Comparison of ENCODE assay signal across 8 cellular contexts in the genomic region with DNA sequence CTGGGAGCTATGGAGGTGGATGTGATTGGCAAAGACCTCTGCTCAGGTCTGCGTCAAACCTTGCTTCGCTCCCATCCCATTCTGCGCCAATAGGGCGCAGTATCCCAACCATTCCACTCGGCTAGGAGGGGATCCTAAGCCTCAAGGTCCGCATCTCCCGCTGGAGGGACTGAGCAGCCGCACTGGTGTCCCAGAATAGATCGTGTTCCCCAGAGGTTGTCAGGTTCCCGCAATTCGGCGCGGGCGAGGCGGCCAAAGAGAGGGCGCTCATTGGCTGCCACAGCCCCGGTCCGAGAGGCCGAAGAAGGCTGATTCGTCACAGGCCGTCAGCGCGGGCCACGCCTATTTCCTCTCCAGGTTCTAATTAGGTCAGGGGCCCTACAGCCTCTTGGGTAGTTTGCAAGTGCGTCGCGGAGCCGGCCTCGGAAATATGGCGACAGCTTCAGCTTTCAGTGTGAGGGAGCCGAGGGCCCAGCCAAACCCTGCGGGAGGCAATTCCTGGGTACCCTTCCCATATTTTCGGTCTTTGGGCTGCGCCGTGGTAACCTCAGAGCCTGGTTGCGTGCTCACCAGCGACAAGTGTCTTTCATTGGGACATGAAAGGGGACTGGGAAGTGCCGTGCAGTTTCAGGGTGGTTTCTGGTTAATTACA. TPM values are rescaled to one million over a fixed set of nuclear protein-coding genes. Genes with fewer than 3 reads are reported as not detected.
DNase-seq lines count a peak whose midpoint lies in the region; ATAC-seq and TF ChIP-seq lines count a peak whose summit lies in the region.

No MANE protein-coding gene starts in this region.

- no peaks in the 10 kb centered on the region for H3K79me2 ChIP-seq in SK-N-SH (ENCODE audit: insufficient read depth)

- 0% methylated on average over 17 of the region's 38 CpGs for WGBS in SK-N-SH (ENCODE audit: low lambda C conversion rate)

- H3K9ac ChIP-seq in SK-N-SH, result peak overlapping the region; percentile 81

- H2AFZ ChIP-seq in SK-N-SH (ENCODE audit: low read depth), result peak overlapping the region; percentile 100

- H3K9me3 ChIP-seq in SK-N-SH (no peaks in the 10 kb centered on the region), thoracic aorta (no peaks in the 10 kb centered on the region)

- H3K4me3 ChIP-seq in SK-N-SH (ENCODE audit: low read depth in 2 of 2, low read length in 1 of 2) (peak overlapping the region; percentile 67 to 83), thoracic aorta (peak overlapping the region; percentile 98)

- H3K9me3 Mint-ChIP-seq in IgD-negative memory B cell, result peaks cover 3 to 4% (median 4%) of the 10 kb centered on the region in 3 donors
- peaks cover 5% of the 10 kb centered on the region for H3K9me3 Mint-ChIP-seq in activated naive CD4-positive, alpha-beta T cell treated with anti-CD3 and anti-CD28 coated beads, Interleukin-2, amount 50 U/mL, for 24 hours
- peaks cover 11% of the 10 kb centered on the region for H3K9me3 Mint-ChIP-seq in glutamatergic neuron (ENCODE audit: unreplicated experiment)
- peaks cover 4% of the 10 kb centered on the region for H3K9me3 Mint-ChIP-seq in osteocyte (ENCODE audit: unreplicated experiment)

- POLR2A ChIA-PET in SK-N-SH (lab: Yijun Ruan, JAX), result interaction anchor here (0.6 to 1.2 kb wide), 3 partner anchors 13 to 92 kb away, joined by 3 read pairs; a partner anchor contains a TSS

- TF ChIP-seq EP300 in SK-N-SH (IDR thresholded peaks at IDR 0.05; ENCODE audit: borderline replicate concordance in 1 of 2, low read depth in 1 of 2, low read length in 1 of 2), result no peak

- H3K36me3 ChIP-seq in SK-N-SH (replicated peaks in 1 of 2; ENCODE audit: control insufficient read depth in 1 of 2, insufficient read depth in 2 of 2, low read length in 1 of 2) (no peaks in the 10 kb centered on the region), thoracic aorta (no peaks in the 10 kb centered on the region)

- H3K27me3 Mint-ChIP-seq in IgD-negative memory B cell (no peaks in the 10 kb centered on the region), glutamatergic neuron (ENCODE audit: unreplicated experiment) (peaks cover 5% of the 10 kb centered on the region), osteocyte (ENCODE audit: unreplicated experiment) (peaks cover 38% of the 10 kb centered on the region)
- H3K27me3 Mint-ChIP-seq in activated naive CD4-positive, alpha-beta T cell treated with anti-CD3 and anti-CD28 coated beads, Interleukin-2, amount 50 U/mL, for 24 hours, result peaks cover 1% of the 10 kb centered on the region

- H3K4me1 Mint-ChIP-seq in IgD-negative memory B cell, result peaks cover 4 to 21% (median 6%) of the 10 kb centered on the region in 3 donors
- peaks cover 52% of the 10 kb centered on the region for H3K4me1 Mint-ChIP-seq in activated naive CD4-positive, alpha-beta T cell treated with anti-CD3 and anti-CD28 coated beads, Interleukin-2, amount 50 U/mL, for 24 hours
- no peaks in the 10 kb centered on the region for H3K4me1 Mint-ChIP-seq in glutamatergic neuron (ENCODE audit: low read depth, unreplicated experiment)
- H3K4me1 Mint-ChIP-seq in osteocyte (ENCODE audit: unreplicated experiment), result peaks cover 11% of the 10 kb centered on the region

- peak; percentile 96 for DNase-seq in DMS153 (lab: John Stamatoyannopoulos, UW)
- peak; percentile 91 for DNase-seq in SK-N-SH
- DNase-seq in glutamatergic neuron, result peak; percentile 96
- DNase-seq in osteocyte (ENCODE audit: extremely low spot score, unreplicated experiment), result peak; percentile 89
- DNase-seq in thoracic aorta (ENCODE audit: low spot score), result peak; percentile 97

- no peaks in the 10 kb centered on the region for H3K36me3 Mint-ChIP-seq in IgD-negative memory B cell
- H3K36me3 Mint-ChIP-seq in activated naive CD4-positive, alpha-beta T cell treated with anti-CD3 and anti-CD28 coated beads, Interleukin-2, amount 50 U/mL, for 24 hours, result peaks cover 21% of the 10 kb centered on the region
- peaks cover 17% of the 10 kb centered on the region for H3K36me3 Mint-ChIP-seq in glutamatergic neuron (ENCODE audit: unreplicated experiment)
- no peaks in the 10 kb centered on the region for H3K36me3 Mint-ChIP-seq in osteocyte (ENCODE audit: unreplicated experiment)

- peaks cover 19% of the 10 kb centered on the region for H3F3A ChIP-seq in SK-N-SH (replicated peaks; ENCODE audit: insufficient read depth)

- H3K27ac ChIP-seq in SK-N-SH (ENCODE audit: low read depth in 2 of 2, low read length in 1 of 2) (peak overlapping the region; percentile 64 to 96), thoracic aorta (peak overlapping the region; percentile 98 to 99)

- peaks cover 7 to 19% of the 10 kb centered on the region in 2 experiments for H3K4me1 ChIP-seq in SK-N-SH (ENCODE audit: control insufficient read depth in 1 of 2, insufficient read depth in 2 of 2, low read depth in 1 of 2, low read length in 1 of 2)
- H3K4me1 ChIP-seq in thoracic aorta (ENCODE audit: control insufficient read depth in 1 of 2, low read depth in 2 of 2), result peaks cover 0 to 13% of the 10 kb centered on the region in 2 donors

- H3K27ac Mint-ChIP-seq in IgD-negative memory B cell, result peak overlapping the region; percentile 76 to 98 (median 91)
- H3K27ac Mint-ChIP-seq in activated naive CD4-positive, alpha-beta T cell treated with anti-CD3 and anti-CD28 coated beads, Interleukin-2, amount 50 U/mL, for 24 hours, result peak overlapping the region; percentile 98
- H3K27ac Mint-ChIP-seq in glutamatergic neuron (ENCODE audit: unreplicated experiment), result peak overlapping the region; percentile 98
- peak overlapping the region; percentile 70 for H3K27ac Mint-ChIP-seq in osteocyte (ENCODE audit: unreplicated experiment)

- H3K27me3 ChIP-seq in SK-N-SH (ENCODE audit: insufficient read depth), result no peaks in the 10 kb centered on the region
- no peaks in the 10 kb centered on the region for H3K27me3 ChIP-seq in thoracic aorta (replicated peaks; ENCODE audit: insufficient read depth)

- H3K9me2 ChIP-seq in SK-N-SH, result no peaks in the 10 kb centered on the region

- no peaks in the 10 kb centered on the region for H4K20me1 ChIP-seq in SK-N-SH (ENCODE audit: insufficient read depth)

- ATAC-seq in GM21526 (IDR thresholded peaks at IDR 0.05; ENCODE audit: low FRiP score, unreplicated experiment) (peak; percentile 99), thoracic aorta (ENCODE audit: insufficient number of reproducible peaks, low FRiP score, low read depth) (peak; percentile 98)

- TF ChIP-seq CTCF in SK-N-SH (IDR thresholded peaks at IDR 0.05), result no peak
- TF ChIP-seq CTCF in glutamatergic neuron (IDR thresholded peaks at IDR 0.05; ENCODE audit: partially characterized antibody, unreplicated experiment), result peak; percentile 19
- TF ChIP-seq CTCF in osteocyte (IDR thresholded peaks at IDR 0.05), result no peak
- TF ChIP-seq CTCF in thoracic aorta (IDR thresholded peaks at IDR 0.05), result no peak

- peak overlapping the region; percentile 85 to 98 (median 92) for H3K4me3 Mint-ChIP-seq in IgD-negative memory B cell
- H3K4me3 Mint-ChIP-seq in activated naive CD4-positive, alpha-beta T cell treated with anti-CD3 and anti-CD28 coated beads, Interleukin-2, amount 50 U/mL, for 24 hours, result peak overlapping the region; percentile 90
- peak overlapping the region; percentile 96 for H3K4me3 Mint-ChIP-seq in glutamatergic neuron (ENCODE audit: unreplicated experiment)
- H3K4me3 Mint-ChIP-seq in osteocyte (ENCODE audit: unreplicated experiment), result peak overlapping the region; percentile 71

- CTCF ChIA-PET in SK-N-SH (lab: Yijun Ruan, JAX), result interaction anchor here (0.6 to 6.4 kb wide), 18 partner anchors 11 to 427 kb away, joined by 3 to 90 read pairs (median 4); a partner anchor contains a TSS

- H3K4me2 ChIP-seq in SK-N-SH, result peak overlapping the region; percentile 81

- TF ChIP-seq RAD21 in SK-N-SH (IDR thresholded peaks at IDR 0.05; ENCODE audit: low read length), result no peak; the same call in 1 of the 2 replicates

TF ChIP-seq in SK-N-SH, 30 proteins besides CTCF, POLR2A, EP300 and RAD21 (continues in another document):
- TF ChIP-seq CHD2 (IDR thresholded peaks at IDR 0.05; ENCODE audit: low read length, partially characterized antibody), result peak; percentile 62
- TF ChIP-seq ELF1 (IDR thresholded peaks at IDR 0.05), result no peak
- peak; percentile 24; the same call in 1 of the 2 replicates for TF ChIP-seq TCF12 (IDR thresholded peaks at IDR 0.05)
- no peak for TF ChIP-seq FOXM1 (IDR thresholded peaks at IDR 0.05; ENCODE audit: low read depth)
- TF ChIP-seq, protein P1, sequence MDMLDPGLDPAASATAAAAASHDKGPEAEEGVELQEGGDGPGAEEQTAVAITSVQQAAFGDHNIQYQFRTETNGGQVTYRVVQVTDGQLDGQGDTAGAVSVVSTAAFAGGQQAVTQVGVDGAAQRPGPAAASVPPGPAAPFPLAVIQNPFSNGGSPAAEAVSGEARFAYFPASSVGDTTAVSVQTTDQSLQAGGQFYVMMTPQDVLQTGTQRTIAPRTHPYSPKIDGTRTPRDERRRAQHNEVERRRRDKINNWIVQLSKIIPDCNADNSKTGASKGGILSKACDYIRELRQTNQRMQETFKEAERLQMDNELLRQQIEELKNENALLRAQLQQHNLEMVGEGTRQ (IDR thresholded peaks at IDR 0.05; ENCODE audit: borderline replicate concordance, low read depth, low read length), result no peak
- peak; percentile 81 for TF ChIP-seq YY1 (IDR thresholded peaks at IDR 0.05; ENCODE audit: low read depth)
- peak; percentile 61 for TF ChIP-seq FOXJ3 (CRISPR knock-in tag; IDR thresholded peaks at IDR 0.05)
- TF ChIP-seq RFX5 (IDR thresholded peaks at IDR 0.05; ENCODE audit: low read length), result peak; percentile 83
- TF ChIP-seq MEF2A (IDR thresholded peaks at IDR 0.05; ENCODE audit: borderline replicate concordance, low read depth), result 0 out of 2 replicates have a peak, but pooled peaks have one; percentile 25
- TF ChIP-seq GABPA (IDR thresholded peaks at IDR 0.05; ENCODE audit: low read depth), result no peak

RNA-seq across cellular contexts. Expression of a gene that starts 5.0 kb away (rescaled TPM):
- polyA plus RNA-seq in IgD-negative memory B cell, result not detected
- not detected in 2 replicates for polyA plus RNA-seq in SK-N-SH (2012; rRNA removed)
- not detected in 2 replicates for polyA plus RNA-seq in SK-N-SH (2012; cell fraction: cytosol; rRNA removed)
- not detected in 2 replicates for polyA plus RNA-seq in SK-N-SH (2012; cell fraction: nucleus; rRNA removed)
- not detected for total RNA-seq in glutamatergic neuron (ENCODE audit: unreplicated experiment)
- total RNA-seq in osteocyte, result not detected in 2 replicates
- not detected for total RNA-seq in thoracic aorta

RNA-seq across cellular contexts. Expression of a gene that starts 14.6 kb away (rescaled TPM):
- polyA plus RNA-seq in IgD-negative memory B cell (0.31 TPM), SK-N-SH (2012; rRNA removed) (4.2 and 5.8 TPM in 2 replicates)
- polyA plus RNA-seq in SK-N-SH (2012; cell fraction: cytosol; rRNA removed), result 4.1 and 5.0 TPM in 2 replicates
- polyA plus RNA-seq in SK-N-SH (2012; cell fraction: nucleus; rRNA removed), result 3.5 and 4.3 TPM in 2 replicates
- total RNA-seq in glutamatergic neuron (ENCODE audit: unreplicated experiment) (36.2 TPM), osteocyte (0.29 and 0.32 TPM in 2 replicates), thoracic aorta (1 to 10 TPM in 1 of 2 donors, under 1 TPM in 1; 0.81 to 5.6 TPM)

RNA-seq across cellular contexts. Expression of a gene that starts 40.8 kb away (rescaled TPM):
- polyA plus RNA-seq in IgD-negative memory B cell (59.9 TPM), SK-N-SH (2012; rRNA removed) (13.8 and 16.9 TPM in 2 replicates)
- polyA plus RNA-seq in SK-N-SH (2012; cell fraction: cytosol; rRNA removed), result 14.8 and 15.0 TPM in 2 replicates
- 13.5 and 24.6 TPM in 2 replicates for polyA plus RNA-seq in SK-N-SH (2012; cell fraction: nucleus; rRNA removed)
- total RNA-seq in glutamatergic neuron (ENCODE audit: unreplicated experiment) (43.5 TPM), osteocyte (34.4 and 36.1 TPM in 2 replicates), thoracic aorta (10 to 100 TPM; 20.7 to 45.3 TPM)

Comparison
In these comparisons a context has a peak if more than half of its experiments do, and no peak if none do; other contexts are left out.
1. Peak in every context shown above with its lines: DNase-seq, ATAC-seq, H3K4me3 ChIP-seq and H3K27ac ChIP-seq.